Comparison of ENCODE assay signal across 9 cellular contexts in the genomic region with DNA sequence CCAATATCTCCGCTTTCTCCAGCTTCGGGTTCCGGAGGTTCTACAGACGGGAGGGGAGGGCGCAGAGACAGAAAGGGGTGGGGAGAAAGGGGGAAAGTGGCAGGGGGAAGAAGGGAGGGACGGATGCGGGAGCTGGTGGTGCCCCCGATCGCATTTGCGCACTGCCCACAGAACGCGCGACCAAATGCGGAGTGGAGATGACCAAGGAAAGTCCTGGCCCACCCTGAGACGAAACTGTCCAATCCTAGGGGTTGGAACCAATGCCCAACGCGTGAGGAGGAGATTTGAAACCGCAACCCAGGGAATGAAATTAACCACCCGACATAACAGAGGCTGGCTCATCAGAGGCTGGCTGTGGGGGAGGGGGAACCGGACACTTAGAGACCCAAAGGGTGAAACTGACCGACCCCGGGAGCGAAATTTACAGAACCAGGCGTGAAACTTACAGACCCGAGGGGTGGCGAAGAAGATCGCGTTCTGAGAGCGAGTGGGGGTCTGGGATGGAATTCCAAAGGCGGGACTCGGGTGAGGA. TPM values are rescaled to one million over a fixed set of nuclear protein-coding genes. Genes with fewer than 3 reads are reported as not detected.
DNase-seq lines count a peak whose midpoint lies in the region; ATAC-seq, FAIRE-seq and TF ChIP-seq lines count a peak whose summit lies in the region.
"Had no signal": no experiment of that assay in that cellular context is flagged by ENCODE, and none has a peak within 500 bp of the region (broad histone marks: within the 10 kb centered on the region; RNA-seq: fewer than 3 reads in every experiment).

No MANE protein-coding gene starts in this region.

- POLR2A ChIA-PET in A549 (lab: Yijun Ruan, JAX), result interaction anchor here (1.1 to 3.9 kb wide), 6 partner anchors 34 to 173 kb away, joined by 3 to 35 read pairs (median 6); a partner anchor contains a TSS

- no peak overlapping the region for H3K56ac ChIP-seq in H9 (ENCODE audit: insufficient read length, low read depth, low read length)

- H2BK12ac ChIP-seq in H9 (ENCODE audit: insufficient read length, low read depth, low read length), result no peak overlapping the region

- no peak overlapping the region for H2BK20ac ChIP-seq in H9 (ENCODE audit: low read depth, low read length, poor library complexity, severe bottlenecking)

- H4K20me1 ChIP-seq in H9 (ENCODE audit: control insufficient read depth, insufficient read depth, insufficient read length), result no peaks in the 10 kb centered on the region
- H4K20me1 ChIP-seq in hepatocyte (ENCODE audit: insufficient read depth, poor library complexity, severe bottlenecking), result no peaks in the 10 kb centered on the region

- peak overlapping the region in 1 of 3 experiments; percentile 50; a peak in 1 of 7 replicates for H3K27ac Mint-ChIP-seq in H9
- no peak overlapping the region for H3K27ac Mint-ChIP-seq in activated CD8-positive, alpha-beta memory T cell treated with anti-CD3 and anti-CD28 coated beads, Interleukin-2, amount 10 ng/mL, durations not matched to agents 7 days and 5 days
- H3K27ac Mint-ChIP-seq in stimulated activated effector memory CD8-positive, alpha-beta T cell treated with anti-CD3 and anti-CD28 coated beads, Interleukin-12 subunit alpha, Interleukin-12 subunit beta, amount 100 ng/mL, for 72 hours, result no peak overlapping the region

- TF ChIP-seq RAD21 in A549 (conservative IDR thresholded peaks at IDR 0.05 in 1 of 2, IDR thresholded peaks at IDR 0.05 in 1 of 2), result no peak

- no peaks in the 10 kb centered on the region for H3K9me2 ChIP-seq in hepatocyte (replicated peaks; ENCODE audit: insufficient read depth)

- H3K4me1 Mint-ChIP-seq in H9, result peaks cover 46 to 51% of the 10 kb centered on the region in 2 experiments
- peaks cover 76% of the 10 kb centered on the region for H3K4me1 Mint-ChIP-seq in activated CD8-positive, alpha-beta memory T cell treated with anti-CD3 and anti-CD28 coated beads, Interleukin-2, amount 10 ng/mL, durations not matched to agents 7 days and 5 days
- H3K4me1 Mint-ChIP-seq in stimulated activated effector memory CD8-positive, alpha-beta T cell treated with anti-CD3 and anti-CD28 coated beads, Interleukin-12 subunit alpha, Interleukin-12 subunit beta, amount 100 ng/mL, for 72 hours, result peaks cover 91% of the 10 kb centered on the region

- H4K91ac ChIP-seq in H9 (ENCODE audit: insufficient read length, low read depth, low read length), result no peak overlapping the region

- H4K5ac ChIP-seq in H9 (ENCODE audit: insufficient read length, low read depth, low read length), result no peak overlapping the region

- peaks cover 82% of the 10 kb centered on the region for H3K27me3 Mint-ChIP-seq in H9 (ENCODE audit: low read depth)
- peaks cover 49% of the 10 kb centered on the region for H3K27me3 Mint-ChIP-seq in activated CD8-positive, alpha-beta memory T cell treated with anti-CD3 and anti-CD28 coated beads, Interleukin-2, amount 10 ng/mL, durations not matched to agents 7 days and 5 days

- ATAC-seq in A549 (no peak), GM21423 (IDR thresholded peaks at IDR 0.05; ENCODE audit: unreplicated experiment) (no peak)
- ATAC-seq in activated CD8-positive, alpha-beta memory T cell treated with anti-CD3 and anti-CD28 coated beads, Interleukin-2, amount 10 ng/mL, durations not matched to agents 7 days and 5 days, result no peak
- ATAC-seq in stimulated activated effector memory CD8-positive, alpha-beta T cell treated with anti-CD3 and anti-CD28 coated beads, Interleukin-12 subunit alpha, Interleukin-12 subunit beta, amount 100 ng/mL, for 72 hours, result no peak

- no peaks in the 10 kb centered on the region for H3K79me1 ChIP-seq in H9 (ENCODE audit: insufficient read depth, low read depth, low read length, poor library complexity, severe bottlenecking)

- peaks cover 25% of the 10 kb centered on the region for H3K4me1 ChIP-seq in A549
- H3K4me1 ChIP-seq in H9 (ENCODE audit: insufficient read depth, low read length), result no peaks in the 10 kb centered on the region; the same call in 1 of the 2 replicates
- H3K4me1 ChIP-seq in hepatocyte (ENCODE audit: insufficient read depth), result peaks cover 34% of the 10 kb centered on the region

- no peak for TF ChIP-seq EP300 in A549 (IDR thresholded peaks at IDR 0.05)

- peak overlapping the region; percentile 56 for H3K4me3 ChIP-seq in A549
- H3K4me3 ChIP-seq in hepatocyte, result peak overlapping the region; percentile 37

- no peak overlapping the region for H3T11ph ChIP-seq in H9 (ENCODE audit: low read length)

- H2AK5ac ChIP-seq in H9 (ENCODE audit: insufficient read length, low read length), result no peak overlapping the region

- H3K27me3 ChIP-seq in H9 (ENCODE audit: insufficient read depth, low read length), result peaks cover 37% of the 10 kb centered on the region
- H3K27me3 ChIP-seq in hepatocyte, result peaks cover 29% of the 10 kb centered on the region

- H3K36me3 ChIP-seq in hepatocyte (replicated peaks; ENCODE audit: insufficient read depth, low read depth), result no peaks in the 10 kb centered on the region

- no peak for TF ChIP-seq POLR2A in A549 (IDR thresholded peaks at IDR 0.05; ENCODE audit: low read length)

- TF ChIP-seq CTCF in A549 (IDR thresholded peaks at IDR 0.05), result no peak
- TF ChIP-seq CTCF in H9 (conservative IDR thresholded peaks at IDR 0.05), result no peak
- no peak for TF ChIP-seq CTCF in hepatocyte (IDR thresholded peaks at IDR 0.05; ENCODE audit: poor library complexity)

- H2BK5ac ChIP-seq in H9 (ENCODE audit: insufficient read length, low read length), result no peak overlapping the region

- no peaks in the 10 kb centered on the region for H3K79me2 ChIP-seq in H9 (ENCODE audit: insufficient read depth, low read length)
- no peaks in the 10 kb centered on the region for H3K79me2 ChIP-seq in hepatocyte

- H3K36me3 Mint-ChIP-seq in H9 (ENCODE audit: insufficient read depth in 1 of 3, low read depth in 3 of 3), result no peaks in the 10 kb centered on the region; a peak in 2 of 7 replicates
- H3K36me3 Mint-ChIP-seq in activated CD8-positive, alpha-beta memory T cell treated with anti-CD3 and anti-CD28 coated beads, Interleukin-2, amount 10 ng/mL, durations not matched to agents 7 days and 5 days, result no peaks in the 10 kb centered on the region
- peaks cover 71% of the 10 kb centered on the region for H3K36me3 Mint-ChIP-seq in stimulated activated effector memory CD8-positive, alpha-beta T cell treated with anti-CD3 and anti-CD28 coated beads, Interleukin-12 subunit alpha, Interleukin-12 subunit beta, amount 100 ng/mL, for 72 hours

- 1% methylated on average over 26 of the region's 31 CpGs for WGBS in A549 (ENCODE audit: missing lambda C conversion rate)
- no CpG with 5 or more reads among the region's 31 CpGs for WGBS in H9 (ENCODE audit: extremely low coverage, insufficient read length, low lambda C conversion rate)
- 2% methylated on average over 28 of the region's 31 CpGs for WGBS in hepatocyte (ENCODE audit: low lambda C conversion rate, missing lambda C conversion rate)

- H2BK15ac ChIP-seq in H9 (ENCODE audit: low read depth, low read length), result no peak overlapping the region

- H2AFZ ChIP-seq in H9 (ENCODE audit: low read length), result no peak overlapping the region
- peak overlapping the region; percentile 54 for H2AFZ ChIP-seq in hepatocyte

- no peak overlapping the region for H3K4ac ChIP-seq in H9 (ENCODE audit: low read depth, low read length)

- no peaks in the 10 kb centered on the region for H3K9me3 ChIP-seq in A549
- no peaks in the 10 kb centered on the region for H3K9me3 ChIP-seq in H9 (ENCODE audit: control insufficient read depth, low read depth, low read length)
- H3K9me3 ChIP-seq in hepatocyte (ENCODE audit: low read depth), result no peaks in the 10 kb centered on the region

- no peak overlapping the region for H2BK120ac ChIP-seq in H9 (ENCODE audit: low read depth, low read length, poor library complexity, severe bottlenecking)

- H3K4me2 ChIP-seq in A549 (peak overlapping the region; percentile 95), H9 (ENCODE audit: insufficient read depth, insufficient read length, low read length) (peak overlapping the region; percentile 66), hepatocyte (peak overlapping the region; percentile 88)

- peak overlapping the region; percentile 61 to 83 for H3K27ac ChIP-seq in A549
- H3K27ac ChIP-seq in H9 (ENCODE audit: insufficient read length, low read depth, low read length), result no peak overlapping the region
- no peak overlapping the region for H3K27ac ChIP-seq in hepatocyte

- no peak for FAIRE-seq in A549 (lab: Jason Lieb, UNC)

- no peak overlapping the region for H3K23ac ChIP-seq in H9 (ENCODE audit: insufficient read length, low read depth, low read length)

- H3K18ac ChIP-seq in H9 (ENCODE audit: insufficient read length, low read depth, low read length), result no peak overlapping the region

- H3K9ac ChIP-seq in H9 (ENCODE audit: extremely low read depth, insufficient read length, low read length), result no peak overlapping the region

- CTCF ChIA-PET in A549 (lab: Yijun Ruan, JAX), result interaction anchor here (0.6 to 8.1 kb wide), 31 partner anchors 10 to 248 kb away, joined by 3 to 116 read pairs (median 4); a partner anchor contains a TSS
- CTCF ChIA-PET in activated CD8-positive, alpha-beta memory T cell treated with anti-CD3 and anti-CD28 coated beads, Interleukin-2, amount 10 ng/mL, durations not matched to agents 7 days and 5 days (lab: Charles Lee), result interaction anchor here (0.6 to 4.0 kb wide), 19 partner anchors 16 to 279 kb away, joined by 3 to 30 read pairs (median 4); a partner anchor contains a TSS

- peaks cover 60% of the 10 kb centered on the region for H3K23me2 ChIP-seq in H9 (ENCODE audit: insufficient read length, low read depth, low read length, poor library complexity, severe bottlenecking)

- H3K9me3 Mint-ChIP-seq in H9, result peaks cover 4 to 12% of the 10 kb centered on the region in 2 experiments; a peak in 4 of 5 replicates
- no peaks in the 10 kb centered on the region for H3K9me3 Mint-ChIP-seq in activated CD8-positive, alpha-beta memory T cell treated with anti-CD3 and anti-CD28 coated beads, Interleukin-2, amount 10 ng/mL, durations not matched to agents 7 days and 5 days (ENCODE audit: low read depth)
- no peaks in the 10 kb centered on the region for H3K9me3 Mint-ChIP-seq in stimulated activated effector memory CD8-positive, alpha-beta T cell treated with anti-CD3 and anti-CD28 coated beads, Interleukin-12 subunit alpha, Interleukin-12 subunit beta, amount 100 ng/mL, for 72 hours

- no peak overlapping the region for H4K8ac ChIP-seq in H9 (replicated peaks; ENCODE audit: insufficient read length, low read depth, low read length)

- H3K14ac ChIP-seq in H9 (ENCODE audit: insufficient read depth, low read length), result no peak overlapping the region

- DNase-seq in A549 (ENCODE audit: low read depth in 1 of 2, low spot score in 1 of 2), result peak in 1 of 2 experiments; percentile 69
- peak; percentile 75 for DNase-seq in H9
- DNase-seq in activated CD8-positive, alpha-beta memory T cell treated with anti-CD3 and anti-CD28 coated beads, Interleukin-2, amount 10 ng/mL, durations not matched to agents 7 days and 5 days, result peak; percentile 55
- DNase-seq in hepatocyte (ENCODE audit: low spot score), result peak; percentile 28
- peak in 1 of 2 donors; percentile 66 for DNase-seq in stimulated activated effector memory CD8-positive, alpha-beta T cell treated with anti-CD3 and anti-CD28 coated beads, Interleukin-12 subunit alpha, Interleukin-12 subunit beta, amount 100 ng/mL, for 72 hours (ENCODE audit: low spot score in 2 of 2)
- no peak for DNase-seq in NK-92 (lab: John Stamatoyannopoulos, UW; ENCODE audit: unreplicated experiment)
- DNase-seq in HPDE6-E6E7 (ENCODE audit: extremely low spot score), result no peak

- H3K4me3 Mint-ChIP-seq in H9, result peak overlapping the region; percentile 91 to 93
- H3K4me3 Mint-ChIP-seq in activated CD8-positive, alpha-beta memory T cell treated with anti-CD3 and anti-CD28 coated beads, Interleukin-2, amount 10 ng/mL, durations not matched to agents 7 days and 5 days, result peak overlapping the region; percentile 95
- H3K4me3 Mint-ChIP-seq in stimulated activated effector memory CD8-positive, alpha-beta T cell treated with anti-CD3 and anti-CD28 coated beads, Interleukin-12 subunit alpha, Interleukin-12 subunit beta, amount 100 ng/mL, for 72 hours, result peak overlapping the region; percentile 82

RNA-seq across cellular contexts. Expression of a gene that starts 1.4 kb away (rescaled TPM):
- polyA plus RNA-seq in A549 (2011; rRNA removed) (0.56 and 0.58 TPM in 2 replicates), A549 (2017; fragmentation: RNase III; extraction: RNeasy Plus Mini Kit Qiagen cat#74134 plus additional on column Dnase treatment) (0.67 to 1.4 TPM (median 0.72 TPM) in 3 replicates), hepatocyte (not detected in 2 replicates)
- polyA plus RNA-seq in A549 (2012; cell fraction: cytosol; rRNA removed), result 1.9 and 2.5 TPM in 2 replicates
- 5.0 and 10.2 TPM in 2 replicates for polyA plus RNA-seq in A549 (2012; cell fraction: nucleus; rRNA removed)
- polyA minus RNA-seq in A549 (2011; rRNA and poly(A)+ RNA removed), result 0.24 and 0.50 TPM in 2 replicates
- total RNA-seq in H9 (2021) (0.26 and 0.33 TPM in 2 replicates), hepatocyte (not detected in 2 replicates)
- total RNA-seq in activated CD8-positive, alpha-beta memory T cell treated with anti-CD3 and anti-CD28 coated beads, Interleukin-2, amount 10 ng/mL, durations not matched to agents 7 days and 5 days, result 1 to 10 TPM; 1.2 TPM
- total RNA-seq: lung microvascular endothelial cell had no signal

RNA-seq across cellular contexts. Expression of a gene that starts 4.1 kb away (rescaled TPM):
- polyA plus RNA-seq in A549 (2011; rRNA removed) (0.35 and 0.58 TPM in 2 replicates), A549 (2017; fragmentation: RNase III; extraction: RNeasy Plus Mini Kit Qiagen cat#74134 plus additional on column Dnase treatment) (0.40 to 0.51 TPM (median 0.46 TPM) in 3 replicates), hepatocyte (1.5 and 2.6 TPM in 2 replicates)
- polyA plus RNA-seq in A549 (2012; cell fraction: cytosol; rRNA removed), result 0.50 and 0.57 TPM in 2 replicates
- polyA plus RNA-seq in A549 (2012; cell fraction: nucleus; rRNA removed), result 1.5 TPM in 2 replicates
- polyA minus RNA-seq in A549 (2011; rRNA and poly(A)+ RNA removed), result 0.63 and 0.74 TPM in 2 replicates
- total RNA-seq in H9 (2021) (0.13 and 0.42 TPM in 2 replicates), hepatocyte (0.48 and 0.77 TPM in 2 replicates)
- not detected for total RNA-seq in activated CD8-positive, alpha-beta memory T cell treated with anti-CD3 and anti-CD28 coated beads, Interleukin-2, amount 10 ng/mL, durations not matched to agents 7 days and 5 days
- total RNA-seq: lung microvascular endothelial cell had no signal

RNA-seq across cellular contexts. Expression of a gene that starts 29.7 kb away (rescaled TPM):
- 5.5 and 5.6 TPM in 2 replicates for polyA plus RNA-seq in A549 (2011; rRNA removed)
- 7.4 and 10.9 TPM in 2 replicates for polyA plus RNA-seq in A549 (2012; cell fraction: cytosol; rRNA removed)
- polyA plus RNA-seq in A549 (2012; cell fraction: nucleus; rRNA removed), result 53.8 and 57.6 TPM in 2 replicates
- polyA plus RNA-seq in A549 (2017; fragmentation: RNase III; extraction: RNeasy Plus Mini Kit Qiagen cat#74134 plus additional on column Dnase treatment), result 6.8 to 8.7 TPM (median 8.4 TPM) in 3 replicates
- 13.7 and 34.7 TPM in 2 replicates for polyA minus RNA-seq in A549 (2011; rRNA and poly(A)+ RNA removed)
- 36.5 and 37.2 TPM in 2 replicates for total RNA-seq in H9 (2021)
- 10 to 100 TPM; 47.3 to 56.4 TPM for total RNA-seq in activated CD8-positive, alpha-beta memory T cell treated with anti-CD3 and anti-CD28 coated beads, Interleukin-2, amount 10 ng/mL, durations not matched to agents 7 days and 5 days
- total RNA-seq in hepatocyte, result 35.3 and 36.5 TPM in 2 replicates
- 107 and 143 TPM in 2 replicates for polyA plus RNA-seq in hepatocyte

RNA-seq across cellular contexts. Expression of a gene that starts 34.9 kb away (rescaled TPM):
- polyA plus RNA-seq in A549 (2011; rRNA removed), result 0.63 and 1.0 TPM in 2 replicates
- 0.59 and 0.84 TPM in 2 replicates for polyA plus RNA-seq in A549 (2012; cell fraction: cytosol; rRNA removed)
- 0.73 and 1.0 TPM in 2 replicates for polyA plus RNA-seq in A549 (2012; cell fraction: nucleus; rRNA removed)
- polyA plus RNA-seq in A549 (2017; fragmentation: RNase III; extraction: RNeasy Plus Mini Kit Qiagen cat#74134 plus additional on column Dnase treatment), result 1.0 to 1.5 TPM (median 1.3 TPM) in 3 replicates
- polyA minus RNA-seq in A549 (2011; rRNA and poly(A)+ RNA removed), result 0.87 and 3.0 TPM in 2 replicates
- 0.86 and 1.2 TPM in 2 replicates for total RNA-seq in H9 (2021)
- total RNA-seq in activated CD8-positive, alpha-beta memory T cell treated with anti-CD3 and anti-CD28 coated beads, Interleukin-2, amount 10 ng/mL, durations not matched to agents 7 days and 5 days, result under 1 TPM; 0.42 to 0.64 TPM
- total RNA-seq in hepatocyte, result 0.52 and 2.0 TPM in 2 replicates
- 0.22 and 1.8 TPM in 2 replicates for polyA plus RNA-seq in hepatocyte
- total RNA-seq: lung microvascular endothelial cell had no signal

RNA-seq across cellular contexts. Expression of a gene that starts 40.3 kb away (rescaled TPM):
- polyA plus RNA-seq in A549 (2011; rRNA removed) (21.7 and 24.7 TPM in 2 replicates), A549 (2017; fragmentation: RNase III; extraction: RNeasy Plus Mini Kit Qiagen cat#74134 plus additional on column Dnase treatment) (19.2 to 23.3 TPM (median 19.3 TPM) in 3 replicates), hepatocyte (44.6 and 85.7 TPM in 2 replicates)
- 20.5 and 26.1 TPM in 2 replicates for polyA plus RNA-seq in A549 (2012; cell fraction: cytosol; rRNA removed)
- 23.5 and 36.3 TPM in 2 replicates for polyA plus RNA-seq in A549 (2012; cell fraction: nucleus; rRNA removed)
- 8.5 and 9.5 TPM in 2 replicates for polyA minus RNA-seq in A549 (2011; rRNA and poly(A)+ RNA removed)
- total RNA-seq in H9 (2021) (22.8 and 22.9 TPM in 2 replicates), hepatocyte (8.2 and 8.5 TPM in 2 replicates)
- total RNA-seq in activated CD8-positive, alpha-beta memory T cell treated with anti-CD3 and anti-CD28 coated beads, Interleukin-2, amount 10 ng/mL, durations not matched to agents 7 days and 5 days, result 10 to 100 TPM; 47.6 to 68.9 TPM

Comparison
In these comparisons a context has a peak if more than half of its experiments do, and no peak if none do; other contexts are left out.
1. DNase-seq: peak in H9 (single experiment), activated CD8-positive, alpha-beta memory T cell treated with anti-CD3 and anti-CD28 coated beads, Interleukin-2, amount 10 ng/mL, durations not matched to agents 7 days and 5 days (single experiment) and hepatocyte (single experiment); none in NK-92 (single experiment) and HPDE6-E6E7 (single experiment).
2. H3K27ac ChIP-seq: peak in A549 (2 of 2); none in H9 (single experiment) and hepatocyte (single experiment).
3. Peak in every context shown above with its lines, with median percentiles within 50 percentile points of each other: H3K4me2 ChIP-seq and H3K4me3 Mint-ChIP-seq.